Comparison of ENCODE assay signal across 1 cellular context in genomic region chr1:151867785-151868403, GRCh38.
TF ChIP-seq lines count a peak whose summit lies in the region.

No MANE protein-coding gene starts in this region.

TF ChIP-seq in HepG2, 621 proteins besides CTCF, POLR2A, EP300 and RAD21:
- no peak for TF ChIP-seq MNT (IDR thresholded peaks at IDR 0.05)
- TF ChIP-seq MED8 (CRISPR knock-in tag; IDR thresholded peaks at IDR 0.05; ENCODE audit: insufficient replicate concordance) = no peak
- no peak for TF ChIP-seq HHEX (CRISPR knock-in tag; IDR thresholded peaks at IDR 0.05)
- no peak for TF ChIP-seq NFIB (CRISPR knock-in tag; IDR thresholded peaks at IDR 0.05; ENCODE audit: borderline replicate concordance)
- no peak for TF ChIP-seq BATF2 (CRISPR knock-in tag; IDR thresholded peaks at IDR 0.05)
- TF ChIP-seq FOXJ3 (CRISPR knock-in tag; IDR thresholded peaks at IDR 0.05; ENCODE audit: borderline replicate concordance) = no peak
- no peak for TF ChIP-seq RCOR2 (CRISPR knock-in tag; IDR thresholded peaks at IDR 0.05)
- no peak for TF ChIP-seq CBX5 (CRISPR knock-in tag; IDR thresholded peaks at IDR 0.05; ENCODE audit: borderline replicate concordance)
- no peak for TF ChIP-seq ZNF577 (CRISPR knock-in tag; IDR thresholded peaks at IDR 0.05; ENCODE audit: borderline replicate concordance, low read depth)
- no peak for TF ChIP-seq MAZ (IDR thresholded peaks at IDR 0.05; ENCODE audit: borderline replicate concordance, low read depth, low read length)
- no peak for TF ChIP-seq MAZ (CRISPR knock-in tag; IDR thresholded peaks at IDR 0.05; ENCODE audit: low read depth)
- no peak for TF ChIP-seq ZFP36 (IDR thresholded peaks at IDR 0.05; ENCODE audit: borderline replicate concordance, low read depth, low read length, partially characterized antibody)
- TF ChIP-seq ZNF160 (CRISPR knock-in tag; IDR thresholded peaks at IDR 0.05) = no peak
- TF ChIP-seq NFE2L2 (IDR thresholded peaks at IDR 0.05; ENCODE audit: low read length) = no peak
- TF ChIP-seq ATF6 (CRISPR knock-in tag; conservative IDR thresholded peaks at IDR 0.05) = no peak
- TF ChIP-seq FOXM1 (CRISPR knock-in tag; IDR thresholded peaks at IDR 0.05) = no peak
- TF ChIP-seq ZNF263 (CRISPR knock-in tag; IDR thresholded peaks at IDR 0.05) = no peak
- no peak for TF ChIP-seq MTF1 (CRISPR knock-in tag; IDR thresholded peaks at IDR 0.05)
